ENCODE assay signal across 28 cellular contexts in genomic region chr7:116732788-116733709, GRCh38.
DNase-seq lines count a peak whose midpoint lies in the region; ATAC-seq, FAIRE-seq and TF ChIP-seq lines count a peak whose summit lies in the region.
"Had no signal": no experiment of that assay in that cellular context is flagged by ENCODE, and none has a peak within 500 bp of the region (broad histone marks: within the 10 kb centered on the region; RNA-seq: fewer than 3 reads in every experiment).

No MANE protein-coding gene starts in this region.

- 95% methylated on average over 7 of the region's 7 CpGs for WGBS in HepG2 (ENCODE audit: low lambda C conversion rate)
- 70 to 83% (median 74%) methylated on average over 7 of the region's 7 CpGs for WGBS in psoas muscle, 3 donors

- no peaks in the 10 kb centered on the region for H3K9me3 ChIP-seq in HCT116 (ENCODE audit: control insufficient read depth in 1 of 2, insufficient read depth in 1 of 2, low read depth in 1 of 2, low read length in 2 of 2)
- H3K9me3 ChIP-seq in HepG2 (ENCODE audit: low read length), result no peaks in the 10 kb centered on the region
- no peaks in the 10 kb centered on the region for H3K9me3 ChIP-seq in psoas muscle
- H3K9me3 ChIP-seq: BLaER1, MG63 had no signal

- H3K36me3 ChIP-seq in HCT116 (ENCODE audit: control insufficient read depth in 1 of 2, insufficient read depth in 2 of 2, low read length in 2 of 2), result peaks cover 20 to 50% of the 10 kb centered on the region in 2 experiments
- H3K36me3 ChIP-seq in HepG2 (replicated peaks in 1 of 2; ENCODE audit: control insufficient read depth in 1 of 2, insufficient read depth in 2 of 2, low read length in 2 of 2), result peaks cover 3 to 13% of the 10 kb centered on the region in 2 experiments
- peaks cover 0 to 3% of the 10 kb centered on the region in 2 donors for H3K36me3 ChIP-seq in psoas muscle (ENCODE audit: insufficient read depth in 1 of 2, low read depth in 1 of 2)
- H3K36me3 ChIP-seq: BLaER1 had no signal

- no peak for TF ChIP-seq CTCF in HCT116 (IDR thresholded peaks at IDR 0.05 in 2 of 3, conservative IDR thresholded peaks at IDR 0.05 in 1 of 3; ENCODE audit: borderline replicate concordance in 1 of 3, insufficient read depth in 1 of 3, low read depth in 2 of 3, low read length in 2 of 3)
- TF ChIP-seq CTCF in HepG2 (CRISPR knock-in tag; IDR thresholded peaks at IDR 0.05), result no peak
- no peak for TF ChIP-seq CTCF in psoas muscle (IDR thresholded peaks at IDR 0.05)

- no peak for TF ChIP-seq EP300 in HepG2 (IDR thresholded peaks at IDR 0.05; ENCODE audit: low read depth in 2 of 2, low read length in 2 of 2)
- TF ChIP-seq EP300 in HepG2 (CRISPR knock-in tag; IDR thresholded peaks at IDR 0.05; ENCODE audit: borderline replicate concordance), result no peak

- FAIRE-seq in HepG2 (lab: Jason Lieb, UNC), result no peak
- FAIRE-seq: A204.1, G401.6, K562 had no signal

- H3K79me2 ChIP-seq in HCT116 (ENCODE audit: insufficient read depth, low read length) (peaks cover 100% of the 10 kb centered on the region), HepG2 (ENCODE audit: insufficient read depth, low read length) (no peaks in the 10 kb centered on the region)

- H3K27me3 ChIP-seq in HCT116 (ENCODE audit: insufficient read depth, low read length) (no peaks in the 10 kb centered on the region), HepG2 (ENCODE audit: control insufficient read depth in 1 of 2, insufficient read depth in 2 of 2, low read length in 2 of 2) (no peaks in the 10 kb centered on the region), psoas muscle (ENCODE audit: insufficient read depth in 3 of 3, low read length in 2 of 3) (no peaks in the 10 kb centered on the region)
- H3K27me3 ChIP-seq: BLaER1, MG63 had no signal

- no peak for TF ChIP-seq RAD21 in HCT116 (IDR thresholded peaks at IDR 0.05; ENCODE audit: low read depth)
- no peak for TF ChIP-seq RAD21 in HepG2 (CRISPR knock-in tag; IDR thresholded peaks at IDR 0.05)

- H2AFZ ChIP-seq in HCT116 (ENCODE audit: low read depth, low read length, poor library complexity, severe bottlenecking), result no peak overlapping the region
- no peak overlapping the region for H2AFZ ChIP-seq in HepG2 (ENCODE audit: low read length)
- H2AFZ ChIP-seq: GM23338 had no signal

- BruUV-seq in HCT116 (replicated peaks; lab: Mats Ljungman, UMichigan) (TSS peak; percentile 9), HepG2 (replicated peaks; lab: Mats Ljungman, UMichigan) (no TSS peak)

- H4K20me1 ChIP-seq in HCT116 (ENCODE audit: insufficient read depth) (peaks cover 13% of the 10 kb centered on the region; the same call in 1 of the 2 replicates), HepG2 (ENCODE audit: insufficient read depth, low read length) (no peaks in the 10 kb centered on the region)
- H4K20me1 ChIP-seq: BLaER1 had no signal

- intact Hi-C loops in HCT116 (cut with micrococcal nuclease), result no loop called here
- intact Hi-C loops in HepG2 (cut with micrococcal nuclease; ENCODE audit: unreplicated experiment), result no loop called here
- intact Hi-C loops in psoas muscle (cut with DNase I), result loop anchor here in 1 of 2 donors (5.0 kb wide), 1 partner anchor 44 kb away; no protein-coding TSS in a partner anchor

- no peaks in the 10 kb centered on the region for H3K9me2 ChIP-seq in HCT116 (ENCODE audit: insufficient read depth)

- RAD21 ChIA-PET in HCT116 (lab: Charles Lee; ENCODE audit: low non-redundant PET in 1 of 2, low total read pairs in 2 of 2, uncharacterized antibody in 2 of 2, unreplicated experiment in 2 of 2), result no interaction called here

- H3K4me1 ChIP-seq in HCT116 (ENCODE audit: control insufficient read depth in 1 of 2, insufficient read depth in 2 of 2, low read length in 2 of 2), result peaks cover 63 to 70% of the 10 kb centered on the region in 2 experiments; a peak in 3 of 4 replicates
- peaks cover 62% of the 10 kb centered on the region for H3K4me1 ChIP-seq in HepG2 (ENCODE audit: insufficient read depth, low read length)
- peaks cover 45% of the 10 kb centered on the region for H3K4me1 ChIP-seq in psoas muscle

- H3K27ac ChIP-seq in HCT116 (ENCODE audit: low read depth, low read length), result no peak overlapping the region
- no peak overlapping the region for H3K27ac ChIP-seq in HepG2 (ENCODE audit: extremely low read length, insufficient read depth, low read length)
- peak overlapping the region; percentile 47 for H3K27ac ChIP-seq in psoas muscle
- H3K27ac ChIP-seq: BLaER1, RWPE1 had no signal

- POLR2A ChIA-PET in HCT116 (lab: Charles Lee), result no interaction called here
- POLR2A ChIA-PET in HepG2 (lab: Yijun Ruan, JAX), result interaction anchor here (2.3 kb wide), 1 partner anchor 9 kb away, joined by 7 read pairs; no protein-coding TSS in a partner anchor

- H3K4me2 ChIP-seq in HCT116 (ENCODE audit: low read length), result no peak overlapping the region
- H3K4me2 ChIP-seq in HepG2 (ENCODE audit: low read depth, low read length), result no peak overlapping the region
- H3K4me2 ChIP-seq: GM23338 had no signal

- TF ChIP-seq POLR2A in HCT116 (IDR thresholded peaks at IDR 0.05; ENCODE audit: borderline replicate concordance, extremely low read depth, insufficient read depth, insufficient read length) (no peak), HepG2 (IDR thresholded peaks at IDR 0.05; ENCODE audit: insufficient read depth in 1 of 2, low read depth in 2 of 2, low read length in 2 of 2) (no peak)

- in situ Hi-C loops in HepG2 (cut with HindIII; ENCODE audit: extremely low pct_ligation_motif_present, low pct_unique_long_range_greater_than_20kb), result no loop called here

- CTCF ChIA-PET in HCT116 (lab: Charles Lee), result no interaction called here
- CTCF ChIA-PET in HepG2 (lab: Yijun Ruan, JAX; ENCODE audit: low intra/inter-chr PET ratio, low total read pairs), result no interaction called here

- H3K4me3 ChIP-seq in HCT116 (replicated peaks in 1 of 2; ENCODE audit: low read depth in 1 of 2, low read length in 2 of 2) (no peak overlapping the region), HepG2 (replicated peaks in 1 of 3; ENCODE audit: insufficient read depth in 1 of 3, low read depth in 2 of 3, low read length in 3 of 3) (no peak overlapping the region), psoas muscle (no peak overlapping the region)
- H3K4me3 ChIP-seq: BLaER1, GM23338, K562, MG63 had no signal

- ATAC-seq in HCT116, result no peak
- no peak for ATAC-seq in HepG2
- no peak for ATAC-seq in psoas muscle
- no peak for ATAC-seq in GM19395 (IDR thresholded peaks at IDR 0.05; ENCODE audit: unreplicated experiment)
- ATAC-seq: GM23338, K562, Panc1 had no signal

- DNase-seq in HCT116 (ENCODE audit: low read depth, low spot score) (no peak), NCI-H69 (lab: John Stamatoyannopoulos, UW) (peak; percentile 11), HepG2 (ENCODE audit: low spot score) (peak; percentile 21), psoas muscle (no peak), epidermal melanocyte (ENCODE audit: insufficient read length, low spot score) (no peak), COLO668 (lab: John Stamatoyannopoulos, UW; ENCODE audit: unreplicated experiment) (no peak), pons (ENCODE audit: low spot score) (no peak)
- DNase-seq: CD4-positive, CD25-positive, alpha-beta regulatory T cell; DMS53; H9; MG63; NCI-H1092; NCI-H1417 treated with DMSO at 0.1 percent for 48 hours; NCI-H1694 treated with DMSO at 0.1 percent for 48 hours; NCI-H2171 treated with DMSO at 0.1 percent for 48 hours; NCI-H345; NCI-H510A treated with DMSO at 0.1 percent for 48 hours; NCI-H748 treated with DMSO at 0.1 percent for 48 hours; SHP77; T-helper 1 cell had no signal

- no peak overlapping the region for H3K9ac ChIP-seq in HCT116 (ENCODE audit: low read length)
- H3K9ac ChIP-seq in HepG2 (ENCODE audit: insufficient read depth, low read depth, low read length), result no peak overlapping the region
- H3K9ac ChIP-seq: BLaER1 had no signal

TF ChIP-seq in HCT116, 20 proteins besides CTCF, POLR2A, EP300 and RAD21 (continues in another document):
- TF ChIP-seq FOSL1 (IDR thresholded peaks at IDR 0.05; ENCODE audit: low read depth), result no peak
- no peak for TF ChIP-seq ZFX (IDR thresholded peaks at IDR 0.05)
- no peak for TF ChIP-seq ELF1 (IDR thresholded peaks at IDR 0.05; ENCODE audit: borderline replicate concordance, low read depth)
- TF ChIP-seq CBX3 (IDR thresholded peaks at IDR 0.05; ENCODE audit: low read depth), result no peak
- TF ChIP-seq TCF7L2 (IDR thresholded peaks at IDR 0.05; ENCODE audit: borderline replicate concordance, extremely low read depth, insufficient read depth, insufficient read length), result no peak
- TF ChIP-seq EGR1 (IDR thresholded peaks at IDR 0.05; ENCODE audit: low read depth), result no peak
- no peak for TF ChIP-seq JUND (IDR thresholded peaks at IDR 0.05)
- TF ChIP-seq YY1 (IDR thresholded peaks at IDR 0.05; ENCODE audit: extremely low read depth, insufficient replicate concordance, low read depth, low read length), result no peak
- TF ChIP-seq ZNF274 (IDR thresholded peaks at IDR 0.05; ENCODE audit: low read depth, low read length), result no peak

TF ChIP-seq in HepG2, 621 proteins besides CTCF, POLR2A, EP300 and RAD21 (continues in another document):
- no peak for TF ChIP-seq TEF (CRISPR knock-in tag; IDR thresholded peaks at IDR 0.05)
- no peak for TF ChIP-seq ZNF235 (CRISPR knock-in tag; IDR thresholded peaks at IDR 0.05; ENCODE audit: borderline replicate concordance)
- no peak for TF ChIP-seq ZNF510 (CRISPR knock-in tag; IDR thresholded peaks at IDR 0.05; ENCODE audit: low read depth)
- TF ChIP-seq ZNF619 (CRISPR knock-in tag; IDR thresholded peaks at IDR 0.05), result no peak
- no peak for TF ChIP-seq ZNF674 (CRISPR knock-in tag; IDR thresholded peaks at IDR 0.05; ENCODE audit: low read depth)
- TF ChIP-seq, protein P1, sequence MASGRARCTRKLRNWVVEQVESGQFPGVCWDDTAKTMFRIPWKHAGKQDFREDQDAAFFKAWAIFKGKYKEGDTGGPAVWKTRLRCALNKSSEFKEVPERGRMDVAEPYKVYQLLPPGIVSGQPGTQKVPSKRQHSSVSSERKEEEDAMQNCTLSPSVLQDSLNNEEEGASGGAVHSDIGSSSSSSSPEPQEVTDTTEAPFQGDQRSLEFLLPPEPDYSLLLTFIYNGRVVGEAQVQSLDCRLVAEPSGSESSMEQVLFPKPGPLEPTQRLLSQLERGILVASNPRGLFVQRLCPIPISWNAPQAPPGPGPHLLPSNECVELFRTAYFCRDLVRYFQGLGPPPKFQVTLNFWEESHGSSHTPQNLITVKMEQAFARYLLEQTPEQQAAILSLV (CRISPR knock-in tag; IDR thresholded peaks at IDR 0.05; ENCODE audit: borderline replicate concordance), result no peak
- TF ChIP-seq SMAD1 (CRISPR knock-in tag; IDR thresholded peaks at IDR 0.05; ENCODE audit: borderline replicate concordance, low read depth), result no peak
- no peak for TF ChIP-seq HDAC6 (IDR thresholded peaks at IDR 0.05; ENCODE audit: low read depth, low read length)
- TF ChIP-seq ZNF607 (CRISPR knock-in tag; IDR thresholded peaks at IDR 0.05; ENCODE audit: borderline replicate concordance), result no peak
- TF ChIP-seq ZNF329 (CRISPR knock-in tag; IDR thresholded peaks at IDR 0.05; ENCODE audit: low read depth), result no peak
- no peak for TF ChIP-seq SMYD3 (CRISPR knock-in tag; IDR thresholded peaks at IDR 0.05)

Comparison
In these comparisons a context has a peak if more than half of its experiments do, and no peak if none do; other contexts are left out.
1. DNase-seq: peak in NCI-H69 (single experiment) and HepG2 (single experiment); none in HCT116 (single experiment), psoas muscle (0 of 2), epidermal melanocyte (single experiment), COLO668 (single experiment) and pons (single experiment).